Comparison of ENCODE assay signal across 8 cellular contexts in genomic region chr5:160188151-160188967, GRCh38. TPM values are rescaled to one million over a fixed set of nuclear protein-coding genes. Genes with fewer than 3 reads are reported as not detected.
A peak's percentile ranks its signal among the peaks of the same experiment; 100 is the strongest.
DNase-seq lines count a peak whose midpoint lies in the region; TF ChIP-seq lines count a peak whose summit lies in the region.

No MANE protein-coding gene starts in this region.

- H3K36me3 Mint-ChIP-seq in endodermal cell (ENCODE audit: low read depth), result peaks cover 8% of the 10 kb centered on the region

- H3K27ac ChIP-seq in endodermal cell (ENCODE audit: low read depth, low read length) (no peak overlapping the region), mesodermal cell (ENCODE audit: low read depth, low read length, severe bottlenecking) (peak overlapping the region; percentile 57)

- no peaks in the 10 kb centered on the region for H3K4me1 ChIP-seq in endodermal cell (ENCODE audit: control insufficient read depth, insufficient read depth, low read length)
- peaks cover 10% of the 10 kb centered on the region for H3K4me1 ChIP-seq in mesodermal cell (ENCODE audit: control insufficient read depth, insufficient read depth, low read length, poor library complexity, severe bottlenecking)

- peak; percentile 22 for TF ChIP-seq CTCF in endodermal cell (conservative IDR thresholded peaks at IDR 0.05)

- DNase-seq in NCI-H1436 (lab: John Stamatoyannopoulos, UW) (peak; percentile 19), NCI-H1436 treated with DMSO at 0.1 percent for 48 hours (lab: John Stamatoyannopoulos, UW) (no peak), NCI-H774 (lab: John Stamatoyannopoulos, UW) (peak; percentile 9), endodermal cell (peak; percentile 89), RKO (ENCODE audit: low spot score) (no peak)
- DNase-seq in NK-92 treated with Interleukin-12 subunit alpha and Interleukin-12 subunit beta, amount 100 ng/mL, for 24 hours (lab: John Stamatoyannopoulos, UW), result no peak
- DNase-seq in activated CD8-positive, alpha-beta memory T cell treated with anti-CD3 and anti-CD28 coated beads for 24 hours, result no peak

- no peaks in the 10 kb centered on the region for H3K36me3 ChIP-seq in endodermal cell (ENCODE audit: control insufficient read depth, insufficient read depth, low read length)
- no peaks in the 10 kb centered on the region for H3K36me3 ChIP-seq in mesodermal cell (ENCODE audit: control insufficient read depth, insufficient read depth, low read length)

- no peak overlapping the region for H3K9ac ChIP-seq in endodermal cell (ENCODE audit: extremely low read depth, low read length, poor library complexity, severe bottlenecking)

- H3K27me3 ChIP-seq in endodermal cell (ENCODE audit: control insufficient read depth, insufficient read depth, low read length, poor library complexity, severe bottlenecking), result no peaks in the 10 kb centered on the region

- H3K27ac Mint-ChIP-seq in endodermal cell, result peak overlapping the region; percentile 85

- H3K9me3 Mint-ChIP-seq in endodermal cell, result peaks cover 30% of the 10 kb centered on the region

- peaks cover 19% of the 10 kb centered on the region for H3K9me3 ChIP-seq in endodermal cell (ENCODE audit: control insufficient read depth, low read length)
- H3K9me3 ChIP-seq in mesodermal cell (ENCODE audit: control insufficient read depth, low read length), result peaks cover 16% of the 10 kb centered on the region

- H3K4me3 ChIP-seq in endodermal cell (ENCODE audit: low read length) (no peak overlapping the region), mesodermal cell (ENCODE audit: extremely low read depth, insufficient read depth, low read length, poor library complexity, severe bottlenecking) (no peak overlapping the region)

- peak overlapping the region; percentile 34 for H3K4me3 Mint-ChIP-seq in endodermal cell

- peaks cover 9% of the 10 kb centered on the region for H3K4me1 Mint-ChIP-seq in endodermal cell

- H3K27me3 Mint-ChIP-seq in endodermal cell (ENCODE audit: insufficient read depth), result no peaks in the 10 kb centered on the region

- 34 to 60% methylated on average over 5 to 40 of the region's 40 CpGs for WGBS in endodermal cell (ENCODE audit: insufficient coverage in 1 of 2, insufficient read length in 1 of 2), 2 experiments
- 38 to 49% methylated on average over 25 to 31 of the region's 40 CpGs for WGBS in mesodermal cell (ENCODE audit: insufficient coverage in 2 of 2), 2 experiments

RNA-seq across cellular contexts. Expression of gene FABP6, which starts 40.9 kb away (rescaled TPM):
- total RNA-seq in endodermal cell, result 1 to 10 TPM in 1 of 2 donors, under 1 TPM in 1; 0.37 to 1.9 TPM
- polyA plus RNA-seq in endodermal cell (2013, experiment 1 of 2), result 1.1 TPM
- polyA plus RNA-seq in endodermal cell (2013, experiment 2 of 2), result not detected
- polyA plus RNA-seq in mesodermal cell (2013, experiment 1 of 2), result 0.70 TPM
- polyA plus RNA-seq in mesodermal cell (2013, experiment 2 of 2), result not detected

Comparison
In these comparisons a context has a peak if more than half of its experiments do, and no peak if none do; other contexts are left out.
1. DNase-seq: peak in NCI-H1436 (single experiment), NCI-H774 (single experiment) and endodermal cell (single experiment); none in NCI-H1436 treated with DMSO at 0.1 percent for 48 hours (single experiment), NK-92 treated with Interleukin-12 subunit alpha and Interleukin-12 subunit beta, amount 100 ng/mL, for 24 hours (single experiment), RKO (single experiment) and activated CD8-positive, alpha-beta memory T cell treated with anti-CD3 and anti-CD28 coated beads for 24 hours (single experiment).